Comparison of ENCODE assay signal across 26 cellular contexts in the genomic region with DNA sequence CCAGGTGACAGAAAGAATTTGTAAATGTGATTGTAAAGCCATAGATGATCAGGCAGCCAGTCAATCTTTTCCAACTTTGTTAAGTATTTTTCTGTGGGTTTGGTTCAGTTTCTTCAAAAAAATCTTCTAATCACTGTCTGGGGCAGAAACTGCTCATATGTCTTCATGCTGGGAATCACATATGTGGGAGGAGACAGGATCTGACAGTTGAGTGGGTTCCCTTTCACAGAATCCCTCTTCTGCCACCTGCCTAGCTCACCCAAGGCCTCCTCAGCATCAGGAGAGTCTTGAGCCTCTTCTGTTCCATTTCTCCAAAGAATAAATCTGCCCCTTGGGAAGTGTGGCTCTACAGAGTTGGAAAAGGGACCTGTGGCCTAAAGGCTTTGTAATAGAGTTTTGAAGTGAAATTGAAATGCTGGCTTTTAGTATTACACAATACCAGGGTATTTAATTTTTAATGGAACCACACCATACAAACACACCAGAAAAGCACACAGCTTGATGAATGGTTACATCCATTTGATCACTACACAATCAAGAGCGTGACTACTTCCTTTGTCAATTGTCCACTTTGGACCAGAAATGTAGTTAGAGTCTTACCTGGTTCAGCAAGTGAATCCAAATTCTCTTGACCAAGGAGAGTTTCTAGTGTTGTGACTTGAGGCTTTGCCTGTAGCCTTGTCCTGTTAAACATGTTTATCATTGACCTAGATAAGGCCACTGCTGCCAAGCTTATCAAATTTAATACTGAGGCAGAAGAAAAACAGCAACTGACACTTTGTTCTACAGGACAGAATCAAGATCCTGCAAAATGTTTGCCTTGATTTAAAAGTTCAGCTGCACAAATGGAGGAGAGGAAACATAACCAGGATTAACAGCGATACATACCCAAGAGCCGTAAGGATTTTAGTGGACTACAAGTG. TPM values are rescaled to one million over a fixed set of nuclear protein-coding genes. Genes with fewer than 3 reads are reported as not detected.
"Had no signal": no experiment of that assay in that cellular context is flagged by ENCODE, and none has a peak within 500 bp of the region (broad histone marks: within the 10 kb centered on the region; RNA-seq: fewer than 3 reads in every experiment).

No MANE protein-coding gene starts in this region.

- H3K36me3 ChIP-seq: colonic mucosa, gastroesophageal sphincter, left ventricle myocardium inferior, right atrium auricular region, sigmoid colon had no signal

- H3K9me3 ChIP-seq: colonic mucosa, gastroesophageal sphincter, heart left ventricle, left ventricle myocardium inferior, lower lobe of right lung, right atrium auricular region, sigmoid colon, testis, tibial artery had no signal

- H3K9ac ChIP-seq: parathyroid adenoma had no signal

- H3K4me1 Mint-ChIP-seq: endodermal cell; memory B cell; stimulated activated effector memory CD8-positive, alpha-beta T cell treated with anti-CD3 and anti-CD28 coated beads, Interleukin-12 subunit alpha, Interleukin-12 subunit beta, amount 100 ng/mL, for 72 hours had no signal

- H3K4me1 ChIP-seq: colonic mucosa, gastroesophageal sphincter, heart left ventricle, left ventricle myocardium inferior, lower lobe of right lung, right atrium auricular region, sigmoid colon, testis, tibial artery had no signal

- ATAC-seq: gastroesophageal sphincter; heart left ventricle; natural killer cell treated with Interleukin-12 subunit alpha and Interleukin-12 subunit beta and Interleukin-15 and Interleukin-18, amount 100 ng/mL, for 72 hours; stimulated activated effector memory CD8-positive, alpha-beta T cell treated with anti-CD3 and anti-CD28 coated beads, Interleukin-12 subunit alpha, Interleukin-12 subunit beta, amount 100 ng/mL, for 72 hours; stimulated activated naive CD8-positive, alpha-beta T cell treated with anti-CD3 and anti-CD28 coated beads, Interleukin-15, Interleukin-2, amounts not matched to agents 100 U/mL and 50 U/mL, for 24 hours had no signal

- H3K79me2 ChIP-seq: hepatocyte, parathyroid adenoma had no signal

- DNase-seq: colonic mucosa; effector CD8-positive, alpha-beta T cell; endodermal cell; heart left ventricle; kidney; left ventricle myocardium inferior; lower lobe of right lung; naive B cell; sigmoid colon; stimulated activated CD4-positive, alpha-beta T cell treated with anti-CD3 and anti-CD28 coated beads, Interleukin-2, amount 100 ng/mL, for 24 hours; stimulated activated CD4-positive, alpha-beta T cell treated with anti-CD3 and anti-CD28 coated beads, Interleukin-4, amount 100 ng/mL, for 24 hours; stimulated activated naive CD8-positive, alpha-beta T cell treated with anti-CD3 and anti-CD28 coated beads, Interleukin-15, Interleukin-2, amounts not matched to agents 100 U/mL and 50 U/mL, for 24 hours; substantia nigra; testis; tibial artery had no signal

- H3K9me3 Mint-ChIP-seq: dendritic cell treated with granulocyte-macrophage colony-stimulating factor and Interleukin-4, amounts not matched to agents 40 ng/mL and 50 ng/mL, for 4 days; memory B cell; naive B cell; natural killer cell treated with Interleukin-12 subunit alpha and Interleukin-12 subunit beta and Interleukin-15 and Interleukin-18, amount 100 ng/mL, for 72 hours; stimulated activated effector memory CD8-positive, alpha-beta T cell treated with anti-CD3 and anti-CD28 coated beads, Interleukin-12 subunit alpha, Interleukin-12 subunit beta, amount 100 ng/mL, for 72 hours; type B pancreatic cell had no signal

- H3K27ac Mint-ChIP-seq: dendritic cell treated with granulocyte-macrophage colony-stimulating factor and Interleukin-4, amounts not matched to agents 40 ng/mL and 50 ng/mL, for 4 days; endodermal cell; memory B cell; natural killer cell treated with Interleukin-12 subunit alpha and Interleukin-12 subunit beta and Interleukin-15 and Interleukin-18, amount 100 ng/mL, for 72 hours; progenitor cell of endocrine pancreas; stimulated activated effector memory CD8-positive, alpha-beta T cell treated with anti-CD3 and anti-CD28 coated beads, Interleukin-12 subunit alpha, Interleukin-12 subunit beta, amount 100 ng/mL, for 72 hours; type B pancreatic cell had no signal

- H3K36me3 Mint-ChIP-seq: memory B cell; stimulated activated effector memory CD8-positive, alpha-beta T cell treated with anti-CD3 and anti-CD28 coated beads, Interleukin-12 subunit alpha, Interleukin-12 subunit beta, amount 100 ng/mL, for 72 hours had no signal

- H2AFZ ChIP-seq: hepatocyte, parathyroid adenoma had no signal

- H3K4me3 ChIP-seq: colonic mucosa, gastroesophageal sphincter, heart left ventricle, hepatocyte, left ventricle myocardium inferior, lower lobe of right lung, right atrium auricular region, sigmoid colon, testis, tibial artery had no signal

- H3K27ac ChIP-seq: colonic mucosa, gastroesophageal sphincter, heart left ventricle, hepatocyte, left ventricle myocardium inferior, lower lobe of right lung, parathyroid adenoma, right atrium auricular region, sigmoid colon, testis, tibial artery had no signal

- H3K4me3 Mint-ChIP-seq: dendritic cell treated with granulocyte-macrophage colony-stimulating factor and Interleukin-4, amounts not matched to agents 40 ng/mL and 50 ng/mL, for 4 days; endodermal cell; memory B cell; naive B cell; natural killer cell treated with Interleukin-12 subunit alpha and Interleukin-12 subunit beta and Interleukin-15 and Interleukin-18, amount 100 ng/mL, for 72 hours; neural crest cell; stimulated activated effector memory CD8-positive, alpha-beta T cell treated with anti-CD3 and anti-CD28 coated beads, Interleukin-12 subunit alpha, Interleukin-12 subunit beta, amount 100 ng/mL, for 72 hours; type B pancreatic cell had no signal

- H3K27me3 ChIP-seq: colonic mucosa, heart left ventricle, hepatocyte, right atrium auricular region, sigmoid colon, testis, tibial artery had no signal

- H3K4me2 ChIP-seq: hepatocyte had no signal

- H3K27me3 Mint-ChIP-seq: dendritic cell treated with granulocyte-macrophage colony-stimulating factor and Interleukin-4, amounts not matched to agents 40 ng/mL and 50 ng/mL, for 4 days; progenitor cell of endocrine pancreas; type B pancreatic cell had no signal

RNA-seq across cellular contexts. Expression of a gene that starts 30.9 kb away (rescaled TPM):
- total RNA-seq: natural killer cell treated with Interleukin-12 subunit alpha and Interleukin-12 subunit beta and Interleukin-15 and Interleukin-18, amount 100 ng/mL, for 72 hours had no signal
